8 cellular contexts compared by ENCODE assay signal in the genomic region with DNA sequence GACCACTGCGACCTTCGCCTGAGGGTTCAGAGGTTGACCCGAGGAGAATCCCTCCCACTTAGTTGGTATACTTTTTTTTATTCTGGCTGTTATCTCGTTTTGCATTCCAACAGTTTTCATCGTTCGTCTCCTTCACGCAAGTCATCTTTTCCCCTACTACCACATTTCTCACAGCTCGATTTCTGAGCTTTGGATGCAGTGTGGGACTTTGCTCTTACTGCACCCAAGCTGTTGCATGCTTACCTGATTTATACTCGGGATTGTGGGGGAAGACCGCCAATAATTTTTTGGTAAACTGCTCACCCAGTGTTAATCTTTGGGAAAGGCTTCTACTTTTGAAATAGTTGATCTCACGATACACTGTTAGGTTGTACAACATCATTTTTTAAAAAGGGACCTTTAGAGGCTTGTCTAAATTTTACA. TPM values are rescaled to one million over a fixed set of nuclear protein-coding genes. Genes with fewer than 3 reads are reported as not detected.
DNase-seq lines count a peak whose midpoint lies in the region; ATAC-seq and TF ChIP-seq lines count a peak whose summit lies in the region.

No MANE protein-coding gene starts in this region.

- no peaks in the 10 kb centered on the region for H3K27me3 ChIP-seq in AG04450 (ENCODE audit: control insufficient read depth, insufficient read depth, low read length)
- H3K27me3 ChIP-seq in HUES6 (ENCODE audit: control insufficient read depth, insufficient read depth, low read length) = no peaks in the 10 kb centered on the region
- H3K27me3 ChIP-seq in muscle layer of colon (ENCODE audit: control insufficient read depth in 1 of 2, insufficient read depth in 2 of 2, low read length in 2 of 2) = no peaks in the 10 kb centered on the region

- H3K9ac ChIP-seq in HUES6 (ENCODE audit: low read length) (peak overlapping the region; percentile 90), muscle layer of colon (ENCODE audit: low read length) (peak overlapping the region; percentile 89)

- DNase-seq in AG04450 (ENCODE audit: low read depth, low spot score) (no peak), cardiac fibroblast (ENCODE audit: low read depth in 2 of 2) (peak in 1 of 2 donors; percentile 79), epidermal melanocyte (ENCODE audit: insufficient read length, low spot score) (no peak), T1000 (lab: John Stamatoyannopoulos, UW) (no peak), NCI-H2196 (lab: John Stamatoyannopoulos, UW; ENCODE audit: unreplicated experiment) (no peak)

- TF ChIP-seq CTCF in AG04450 (IDR thresholded peaks at IDR 0.05; ENCODE audit: low read depth, low read length) (no peak), cardiac fibroblast (IDR thresholded peaks at IDR 0.05; ENCODE audit: low read depth, low read length) (no peak)

- peak overlapping the region; percentile 97 for H3K4me3 ChIP-seq in AG04450 (ENCODE audit: low read depth, low read length)
- peak overlapping the region; percentile 94 for H3K4me3 ChIP-seq in HUES6 (ENCODE audit: low read depth, low read length)
- H3K4me3 ChIP-seq in cardiac fibroblast (replicated peaks in 1 of 2; ENCODE audit: low read depth in 2 of 2, low read length in 2 of 2) = peak overlapping the region; percentile 100
- peak overlapping the region; percentile 68 to 82 for H3K4me3 ChIP-seq in muscle layer of colon (ENCODE audit: low read depth in 1 of 2, low read length in 2 of 2)

- CTCF ChIA-PET in AG04450 (lab: Charles Lee) = no interaction called here

- POLR2A ChIA-PET in AG04450 (lab: Yijun Ruan, JAX) = interaction anchor here (1.1 to 1.7 kb wide), 3 partner anchors 8 to 220 kb away, joined by 3 to 18 read pairs (median 5); no protein-coding TSS in a partner anchor

- no peaks in the 10 kb centered on the region for H3K36me3 ChIP-seq in HUES6 (ENCODE audit: control insufficient read depth, insufficient read depth, low read length)
- H3K36me3 ChIP-seq in muscle layer of colon (ENCODE audit: insufficient read depth, low read length) = no peaks in the 10 kb centered on the region

- H3K9me3 ChIP-seq in AG04450 (ENCODE audit: control insufficient read depth, insufficient read depth, low read length) = peaks cover 3% of the 10 kb centered on the region; the same call in 1 of the 2 replicates
- H3K9me3 ChIP-seq in HUES6 (ENCODE audit: control insufficient read depth, insufficient read depth, low read depth, low read length) = no peaks in the 10 kb centered on the region
- no peaks in the 10 kb centered on the region for H3K9me3 ChIP-seq in muscle layer of colon (ENCODE audit: low read length)

- H3K27ac ChIP-seq in AG04450 (ENCODE audit: low read depth, low read length) = peak overlapping the region; percentile 98
- peak overlapping the region; percentile 70; the same call in 1 of the 2 replicates for H3K27ac ChIP-seq in HUES6 (ENCODE audit: low read depth, low read length)
- H3K27ac ChIP-seq in muscle layer of colon (ENCODE audit: low read depth, low read length) = peak overlapping the region; percentile 84

- H3K4me1 ChIP-seq in HUES6 (ENCODE audit: control insufficient read depth, insufficient read depth, low read length) (peaks cover 32% of the 10 kb centered on the region), muscle layer of colon (ENCODE audit: insufficient read depth, low read length) (peaks cover 27% of the 10 kb centered on the region)

- no peak for ATAC-seq in GM18519 (IDR thresholded peaks at IDR 0.05; ENCODE audit: low FRiP score, unreplicated experiment)

RNA-seq across cellular contexts. Expression of gene TBC1D23, which starts 0.7 kb away (rescaled TPM):
- 46.8 and 65.7 TPM in 2 replicates for polyA plus RNA-seq in AG04450 (2011; rRNA removed)
- polyA minus RNA-seq in AG04450 (2011; rRNA and poly(A)+ RNA removed) = 36.6 and 57.9 TPM in 2 replicates
